13 cellular contexts compared by ENCODE assay signal in genomic region chr4:52638717-52639116, GRCh38. TPM values are rescaled to one million over a fixed set of nuclear protein-coding genes. Genes with fewer than 3 reads are reported as not detected.
DNase-seq lines count a peak whose midpoint lies in the region; ATAC-seq and TF ChIP-seq lines count a peak whose summit lies in the region.
"Had no signal": no experiment of that assay in that cellular context is flagged by ENCODE, and none has a peak within 500 bp of the region (broad histone marks: within the 10 kb centered on the region; RNA-seq: fewer than 3 reads in every experiment).

No MANE protein-coding gene starts in this region.

- intact Hi-C loops in heart left ventricle (cut with DNase I), result no loop called here

- H3K9me3 ChIP-seq in Karpas-422 (ENCODE audit: low read length) (no peaks in the 10 kb centered on the region), heart left ventricle (no peaks in the 10 kb centered on the region)
- H3K9me3 ChIP-seq: adrenal gland had no signal

- H3K27me3 ChIP-seq in Karpas-422 (ENCODE audit: low read length) (no peaks in the 10 kb centered on the region), heart left ventricle (no peaks in the 10 kb centered on the region)
- H3K27me3 ChIP-seq: adrenal gland had no signal

- H3K27me3 Mint-ChIP-seq in naive B cell, result no peaks in the 10 kb centered on the region

- peak overlapping the region in 4 of 6 donors; percentile 12 to 43 (median 30) for H3K27ac Mint-ChIP-seq in naive B cell
- H3K27ac Mint-ChIP-seq: activated CD8-positive, alpha-beta memory T cell treated with anti-CD3 and anti-CD28 coated beads, Interleukin-2, amount 10 ng/mL, durations not matched to agents 7 days and 5 days had no signal

- 75 to 95% (median 91%) methylated on average over 4 of the region's 4 CpGs for WGBS in heart left ventricle, 4 donors

- no peaks in the 10 kb centered on the region for H3K36me3 Mint-ChIP-seq in naive B cell
- H3K36me3 Mint-ChIP-seq: activated CD8-positive, alpha-beta memory T cell treated with anti-CD3 and anti-CD28 coated beads, Interleukin-2, amount 10 ng/mL, durations not matched to agents 7 days and 5 days had no signal

- H2AFZ ChIP-seq in Karpas-422 (ENCODE audit: low read length), result no peak overlapping the region

- no peaks in the 10 kb centered on the region for H4K20me1 ChIP-seq in Karpas-422 (ENCODE audit: insufficient read depth, low read depth, low read length)

- H3K27ac ChIP-seq in Karpas-422 (ENCODE audit: low read length) (no peak overlapping the region), heart left ventricle (no peak overlapping the region)
- H3K27ac ChIP-seq: adrenal gland had no signal

- H3K4me3 ChIP-seq in Karpas-422 (ENCODE audit: low read length), result no peak overlapping the region
- H3K4me3 ChIP-seq in heart left ventricle, result no peak overlapping the region
- H3K4me3 ChIP-seq: adrenal gland, lung had no signal

- peaks cover 90% of the 10 kb centered on the region for H3K79me2 ChIP-seq in Karpas-422 (ENCODE audit: low read length)

- TF ChIP-seq CTCF in heart left ventricle (IDR thresholded peaks at IDR 0.05), result no peak

- H3K4me2 ChIP-seq in Karpas-422 (ENCODE audit: low read depth, low read length, poor library complexity, severe bottlenecking), result no peak overlapping the region

- no peaks in the 10 kb centered on the region for H3K9me3 Mint-ChIP-seq in naive B cell

- no peak overlapping the region for H3K9ac ChIP-seq in Karpas-422 (ENCODE audit: low read length)

- H3K4me3 Mint-ChIP-seq in naive B cell, result no peak overlapping the region
- H3K4me3 Mint-ChIP-seq: activated CD8-positive, alpha-beta memory T cell treated with anti-CD3 and anti-CD28 coated beads, Interleukin-2, amount 10 ng/mL, durations not matched to agents 7 days and 5 days had no signal

- ATAC-seq in GM18907 (IDR thresholded peaks at IDR 0.05; ENCODE audit: unreplicated experiment), result peak; percentile 52
- peak; percentile 41 for ATAC-seq in HG02759 (IDR thresholded peaks at IDR 0.05; ENCODE audit: unreplicated experiment)
- peak; percentile 98 to 99 for ATAC-seq in naive B cell (ENCODE audit: low read depth in 2 of 2)
- no peak for ATAC-seq in heart left ventricle
- ATAC-seq: activated CD8-positive, alpha-beta memory T cell treated with anti-CD3 and anti-CD28 coated beads, Interleukin-2, amount 10 ng/mL, durations not matched to agents 7 days and 5 days had no signal

- no peaks in the 10 kb centered on the region for H3K36me3 ChIP-seq in Karpas-422 (ENCODE audit: insufficient read depth, low read length)
- H3K36me3 ChIP-seq in heart left ventricle, result no peaks in the 10 kb centered on the region
- H3K36me3 ChIP-seq: adrenal gland had no signal

- H3K4me1 ChIP-seq in Karpas-422 (ENCODE audit: low read length) (peaks cover 19% of the 10 kb centered on the region), heart left ventricle (peaks cover 2 to 68% (median 39%) of the 10 kb centered on the region in 12 donors)

- peaks cover 29 to 44% (median 31%) of the 10 kb centered on the region in 3 donors for H3K4me1 Mint-ChIP-seq in naive B cell

- no peak for TF ChIP-seq POLR2A in heart left ventricle (IDR thresholded peaks at IDR 0.05)

- no peaks in the 10 kb centered on the region for H3K9me2 ChIP-seq in Karpas-422 (replicated peaks; ENCODE audit: insufficient read depth, low read length)

- DNase-seq in Karpas-422 (peak; percentile 63), naive B cell (peak; percentile 52), middle frontal gyrus (ENCODE audit: extremely low spot score, low spot score) (no peak), heart left ventricle (no peak), NCI-H446 treated with DMSO at 0.1 percent for 48 hours (lab: John Stamatoyannopoulos, UW) (no peak)
- no peak for DNase-seq in effector CD8-positive, alpha-beta T cell (lab: John Stamatoyannopoulos, UW)
- DNase-seq: activated CD8-positive, alpha-beta memory T cell treated with anti-CD3 and anti-CD28 coated beads, Interleukin-2, amount 10 ng/mL, durations not matched to agents 7 days and 5 days; adrenal gland; stimulated activated CD4-positive, alpha-beta T cell treated with anti-CD3 and anti-CD28 coated beads, Interleukin-2, amount 100 ng/mL, for 48 hours; T-helper 1 cell had no signal

RNA-seq across cellular contexts. Expression of gene USP46, which starts 20.4 kb away (rescaled TPM):
- total RNA-seq in Karpas-422 (2014; rRNA removed; shearing (Covaris generic); ENCODE audit: low replicate concordance), result 8.8 and 14.5 TPM in 2 replicates
- polyA plus RNA-seq in naive B cell (ENCODE audit: low read depth in 6 of 6), result 1 to 10 TPM; 1.2 to 5.2 (median 1.8) TPM
- total RNA-seq in heart left ventricle, result 100 to 1,000 TPM in 1 of 9 donors, 10 to 100 TPM in 8; 29.8 to 111 (median 75.3) TPM
- 10 to 100 TPM in 1 of 2 donors, 1 to 10 TPM in 1; 6.1 to 26.2 TPM for polyA plus RNA-seq in heart left ventricle

Comparison
In these comparisons a context has a peak if more than half of its experiments do, and no peak if none do; other contexts are left out.
1. ATAC-seq: peak in GM18907 (single experiment), HG02759 (single experiment) and naive B cell (2 of 2); none in heart left ventricle (0 of 4).
2. DNase-seq: peak in Karpas-422 (single experiment) and naive B cell (single experiment); none in middle frontal gyrus (single experiment), heart left ventricle (0 of 5), NCI-H446 treated with DMSO at 0.1 percent for 48 hours (single experiment) and effector CD8-positive, alpha-beta T cell (single experiment).